16 cellular contexts compared by ENCODE assay signal in the genomic region with DNA sequence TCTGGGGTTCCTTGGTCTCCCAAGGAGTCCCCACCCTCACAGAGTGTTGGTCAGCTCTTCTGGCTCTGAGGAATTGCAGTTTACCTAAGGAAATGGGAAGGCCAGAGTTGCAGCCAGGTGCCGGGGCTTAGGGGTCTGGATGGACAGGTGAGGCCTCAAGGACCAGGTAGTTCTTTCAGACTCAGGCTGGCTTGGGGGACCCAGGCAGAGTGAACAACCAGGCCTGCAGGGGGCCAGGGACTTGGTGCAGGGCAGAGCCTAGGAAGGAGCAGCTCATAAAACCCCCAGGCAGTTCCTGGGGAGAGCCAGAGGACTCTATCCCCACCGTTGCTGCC. TPM values are rescaled to one million over a fixed set of nuclear protein-coding genes. Genes with fewer than 3 reads are reported as not detected.
DNase-seq lines count a peak whose midpoint lies in the region; ATAC-seq and TF ChIP-seq lines count a peak whose summit lies in the region.
"Had no signal": no experiment of that assay in that cellular context is flagged by ENCODE, and none has a peak within 500 bp of the region (broad histone marks: within the 10 kb centered on the region; RNA-seq: fewer than 3 reads in every experiment).

No MANE protein-coding gene starts in this region.

- peak overlapping the region; percentile 18 for H2BK15ac ChIP-seq in neuronal stem cell (ENCODE audit: low read length)

- H3K14ac ChIP-seq in neuronal stem cell (ENCODE audit: low read length): no peak overlapping the region

- TF ChIP-seq POLR2A in Peyer's patch (IDR thresholded peaks at IDR 0.05) (no peak), suprapubic skin (IDR thresholded peaks at IDR 0.05) (no peak)

- H3K4me2 ChIP-seq in neuronal stem cell (ENCODE audit: insufficient read depth, low read length, poor library complexity, severe bottlenecking): no peak overlapping the region

- H3K9me3 ChIP-seq in Peyer's patch: no peaks in the 10 kb centered on the region
- H3K9me3 ChIP-seq in neuronal stem cell (replicated peaks in 1 of 2; ENCODE audit: control insufficient read depth in 2 of 2, insufficient read depth in 1 of 2, low read depth in 1 of 2, low read length in 2 of 2): no peaks in the 10 kb centered on the region
- no peaks in the 10 kb centered on the region for H3K9me3 ChIP-seq in suprapubic skin

- no peak overlapping the region for H3K9ac ChIP-seq in neuronal stem cell (ENCODE audit: low read depth, low read length, poor library complexity)

- H3K18ac ChIP-seq in neuronal stem cell (ENCODE audit: low read length): no peak overlapping the region

- peaks cover 10% of the 10 kb centered on the region for H3K4me1 Mint-ChIP-seq in activated CD8-positive, alpha-beta memory T cell treated with anti-CD3 and anti-CD28 coated beads, Interleukin-2, amount 10 ng/mL, durations not matched to agents 7 days and 5 days
- peaks cover 42% of the 10 kb centered on the region for H3K4me1 Mint-ChIP-seq in type B pancreatic cell (ENCODE audit: unreplicated experiment)

- ATAC-seq in activated CD8-positive, alpha-beta memory T cell treated with anti-CD3 and anti-CD28 coated beads, Interleukin-2, amount 10 ng/mL, durations not matched to agents 7 days and 5 days: no peak
- ATAC-seq in GM21367 (IDR thresholded peaks at IDR 0.05; ENCODE audit: unreplicated experiment): no peak

- no peak for TF ChIP-seq CTCF in Peyer's patch (IDR thresholded peaks at IDR 0.05)
- TF ChIP-seq CTCF in suprapubic skin (IDR thresholded peaks at IDR 0.05): no peak
- no peak for TF ChIP-seq CTCF in type B pancreatic cell (conservative IDR thresholded peaks at IDR 0.05)

- H3K23ac ChIP-seq in neuronal stem cell (ENCODE audit: low read depth, low read length, poor library complexity): peak overlapping the region; percentile 43

- H3K36me3 ChIP-seq in Peyer's patch (no peaks in the 10 kb centered on the region), neuronal stem cell (replicated peaks in 1 of 2; ENCODE audit: control insufficient read depth in 2 of 2, insufficient read depth in 2 of 2, low read length in 2 of 2) (no peaks in the 10 kb centered on the region), suprapubic skin (no peaks in the 10 kb centered on the region)

- peaks cover 3% of the 10 kb centered on the region for H3K9me3 Mint-ChIP-seq in activated CD8-positive, alpha-beta memory T cell treated with anti-CD3 and anti-CD28 coated beads, Interleukin-2, amount 10 ng/mL, durations not matched to agents 7 days and 5 days (ENCODE audit: low read depth)
- no peaks in the 10 kb centered on the region for H3K9me3 Mint-ChIP-seq in type B pancreatic cell

- H4K91ac ChIP-seq in neuronal stem cell (ENCODE audit: low read depth, low read length, poor library complexity): no peak overlapping the region

- H2AK5ac ChIP-seq in neuronal stem cell (ENCODE audit: low read depth, low read length): no peak overlapping the region

- H3K27ac Mint-ChIP-seq in activated CD8-positive, alpha-beta memory T cell treated with anti-CD3 and anti-CD28 coated beads, Interleukin-2, amount 10 ng/mL, durations not matched to agents 7 days and 5 days: no peak overlapping the region
- H3K27ac Mint-ChIP-seq in type B pancreatic cell: no peak overlapping the region

- H3K36me3 Mint-ChIP-seq in activated CD8-positive, alpha-beta memory T cell treated with anti-CD3 and anti-CD28 coated beads, Interleukin-2, amount 10 ng/mL, durations not matched to agents 7 days and 5 days: peaks cover 5% of the 10 kb centered on the region
- H3K36me3 Mint-ChIP-seq in type B pancreatic cell: no peaks in the 10 kb centered on the region

- H3K4me3 Mint-ChIP-seq in activated CD8-positive, alpha-beta memory T cell treated with anti-CD3 and anti-CD28 coated beads, Interleukin-2, amount 10 ng/mL, durations not matched to agents 7 days and 5 days: no peak overlapping the region
- no peak overlapping the region for H3K4me3 Mint-ChIP-seq in type B pancreatic cell

- no peak overlapping the region for H3K4me3 ChIP-seq in Peyer's patch
- no peak overlapping the region for H3K4me3 ChIP-seq in neuronal stem cell (ENCODE audit: low read length in 2 of 2)
- no peak overlapping the region for H3K4me3 ChIP-seq in suprapubic skin

- H3K27me3 Mint-ChIP-seq in activated CD8-positive, alpha-beta memory T cell treated with anti-CD3 and anti-CD28 coated beads, Interleukin-2, amount 10 ng/mL, durations not matched to agents 7 days and 5 days: peaks cover 8% of the 10 kb centered on the region
- peaks cover 6% of the 10 kb centered on the region for H3K27me3 Mint-ChIP-seq in type B pancreatic cell

- CTCF ChIA-PET in activated CD8-positive, alpha-beta memory T cell treated with anti-CD3 and anti-CD28 coated beads, Interleukin-2, amount 10 ng/mL, durations not matched to agents 7 days and 5 days (lab: Charles Lee): interaction anchor here (0.6 kb wide), 1 partner anchor 267 kb away, joined by 3 read pairs; no protein-coding TSS in a partner anchor

- H2BK12ac ChIP-seq in neuronal stem cell (ENCODE audit: low read length): no peak overlapping the region

- H4K8ac ChIP-seq in neuronal stem cell (ENCODE audit: low read depth, low read length): no peak overlapping the region

- no peak overlapping the region for H3K4ac ChIP-seq in neuronal stem cell (ENCODE audit: low read length)

- H3K27ac ChIP-seq in Peyer's patch: peak overlapping the region in 1 of 4 donors; percentile 16
- no peak overlapping the region for H3K27ac ChIP-seq in neuronal stem cell (replicated peaks; ENCODE audit: low read length)
- peak overlapping the region; percentile 87 for H3K27ac ChIP-seq in suprapubic skin

- H2BK5ac ChIP-seq in neuronal stem cell (ENCODE audit: low read length): no peak overlapping the region

- TF ChIP-seq EP300 in suprapubic skin (IDR thresholded peaks at IDR 0.05): no peak

- peak; percentile 26 for DNase-seq in activated CD8-positive, alpha-beta memory T cell treated with anti-CD3 and anti-CD28 coated beads, Interleukin-2, amount 10 ng/mL, durations not matched to agents 7 days and 5 days
- no peak for DNase-seq in activated CD8-positive, alpha-beta memory T cell treated with anti-CD3 and anti-CD28 coated beads for 24 hours
- DNase-seq in Peyer's patch (peak in 2 of 3 donors; percentile 13 to 39), neuronal stem cell (ENCODE audit: low spot score) (no peak), suprapubic skin (ENCODE audit: low spot score in 2 of 2) (peak in 1 of 2 donors; percentile 51), SW480 (ENCODE audit: low spot score) (no peak), type B pancreatic cell (ENCODE audit: extremely low spot score, unreplicated experiment) (no peak)
- DNase-seq: C1 segment of cervical spinal cord, KBM-7, NCI-H1092, NCI-H1694, NCI-H2107, NCI-H345, NCI-H526 treated with DMSO at 0.1 percent for 48 hours had no signal

- H3K4me1 ChIP-seq in Peyer's patch (peaks cover 0 to 10% (median 0%) of the 10 kb centered on the region in 4 donors), neuronal stem cell (ENCODE audit: control insufficient read depth in 2 of 2, insufficient read depth in 1 of 2, low read depth in 1 of 2, low read length in 2 of 2) (no peaks in the 10 kb centered on the region), suprapubic skin (peaks cover 43% of the 10 kb centered on the region)

- no peaks in the 10 kb centered on the region for H3K27me3 ChIP-seq in Peyer's patch
- H3K27me3 ChIP-seq in neuronal stem cell (ENCODE audit: control insufficient read depth in 3 of 3, insufficient read depth in 3 of 3, low read depth in 1 of 3, low read length in 3 of 3): peaks cover 0 to 21% (median 0%) of the 10 kb centered on the region in 3 experiments
- no peaks in the 10 kb centered on the region for H3K27me3 ChIP-seq in suprapubic skin

- WGBS in neuronal stem cell (ENCODE audit: extremely low coverage in 2 of 2, insufficient read length in 2 of 2, insufficient replicate concordance in 1 of 2), 2 donors: no CpG with 5 or more reads among the region's 2 CpGs
- 73% methylated on average over 1 of the region's 2 CpGs for WGBS in suprapubic skin

- no peaks in the 10 kb centered on the region for H3K79me1 ChIP-seq in neuronal stem cell (ENCODE audit: low read depth, low read length)

- no peak overlapping the region for H2BK120ac ChIP-seq in neuronal stem cell (ENCODE audit: low read depth, low read length)

- H2AFZ ChIP-seq in neuronal stem cell (ENCODE audit: low read length): no peak overlapping the region

RNA-seq across cellular contexts. Expression of a gene that starts 9.3 kb away (rescaled TPM):
- total RNA-seq in activated CD8-positive, alpha-beta memory T cell treated with anti-CD3 and anti-CD28 coated beads, Interleukin-2, amount 10 ng/mL, durations not matched to agents 7 days and 5 days: not detected
- not detected for total RNA-seq in Peyer's patch
- not detected for polyA plus RNA-seq in neuronal stem cell (2013, experiment 1 of 2)
- not detected for polyA plus RNA-seq in neuronal stem cell (2013, experiment 2 of 2)
- total RNA-seq in suprapubic skin: under 1 TPM in 1 of 4 donors, not detected in 3; 0.34 TPM
- total RNA-seq in type B pancreatic cell (ENCODE audit: low replicate concordance): not detected in 2 replicates
- total RNA-seq: MCF 10A had no signal

RNA-seq across cellular contexts. Expression of a gene that starts 23.2 kb away (rescaled TPM):
- under 1 TPM; 0.05 to 0.23 TPM for total RNA-seq in activated CD8-positive, alpha-beta memory T cell treated with anti-CD3 and anti-CD28 coated beads, Interleukin-2, amount 10 ng/mL, durations not matched to agents 7 days and 5 days
- total RNA-seq in Peyer's patch (1 to 10 TPM; 1.3 to 9.1 (median 2.3) TPM), suprapubic skin (1 to 10 TPM in 1 of 4 donors, under 1 TPM in 2, not detected in 1; 0.44 to 3.2 (median 0.98) TPM), type B pancreatic cell (ENCODE audit: low replicate concordance) (0.14 and 0.85 TPM in 2 replicates)
- 0.08 TPM for polyA plus RNA-seq in neuronal stem cell (2013, experiment 1 of 2)
- 0.11 TPM for polyA plus RNA-seq in neuronal stem cell (2013, experiment 2 of 2)

Comparison
In these comparisons a context has a peak if more than half of its experiments do, and no peak if none do; other contexts are left out.
1. DNase-seq: peak in activated CD8-positive, alpha-beta memory T cell treated with anti-CD3 and anti-CD28 coated beads, Interleukin-2, amount 10 ng/mL, durations not matched to agents 7 days and 5 days (single experiment) and Peyer's patch (2 of 3); none in activated CD8-positive, alpha-beta memory T cell treated with anti-CD3 and anti-CD28 coated beads for 24 hours (single experiment), neuronal stem cell (single experiment), SW480 (single experiment) and type B pancreatic cell (single experiment).